ENCODE assay signal across 1 cellular context in the genomic region with DNA sequence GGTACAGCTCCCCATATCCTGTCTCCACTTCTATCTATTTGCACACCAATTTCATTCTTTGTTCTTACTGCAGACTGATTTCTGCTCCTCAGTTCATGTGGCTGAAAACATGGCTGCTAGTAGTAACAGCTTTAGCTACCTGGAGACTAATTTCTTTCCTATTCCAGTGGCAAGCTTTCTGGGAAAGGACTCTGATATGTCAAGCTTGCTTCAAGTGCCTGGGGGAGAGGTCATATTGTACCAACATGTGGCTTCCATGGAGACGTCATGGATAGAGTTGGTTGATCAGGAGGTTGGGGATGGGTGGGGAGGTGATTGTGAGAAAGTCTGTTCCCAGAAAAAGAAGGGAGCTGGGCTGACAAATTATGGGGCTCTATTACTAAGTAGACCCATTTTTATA.
TF ChIP-seq lines count a peak whose summit lies in the region.

No MANE protein-coding gene starts in this region.

TF ChIP-seq in H1, 55 proteins besides CTCF, POLR2A, EP300 and RAD21:
- TF ChIP-seq SIN3A (conservative IDR thresholded peaks at IDR 0.05 in 1 of 2, IDR thresholded peaks at IDR 0.05 in 1 of 2; ENCODE audit: low read depth in 1 of 2, low read length in 2 of 2) (no peak), EZH2 (IDR thresholded peaks at IDR 0.05; ENCODE audit: low read depth, low read length, severe bottlenecking) (no peak)
